ENCODE assay signal across 10 cellular contexts in genomic region chr11:12318791-12319733, GRCh38. TPM values are rescaled to one million over a fixed set of nuclear protein-coding genes. Genes with fewer than 3 reads are reported as not detected.
DNase-seq lines count a peak whose midpoint lies in the region; ATAC-seq and TF ChIP-seq lines count a peak whose summit lies in the region.
"Had no signal": no experiment of that assay in that cellular context is flagged by ENCODE, and none has a peak within 500 bp of the region (broad histone marks: within the 10 kb centered on the region; RNA-seq: fewer than 3 reads in every experiment).

No MANE protein-coding gene starts in this region.

- H2AFZ ChIP-seq in OCI-LY7 (ENCODE audit: low read length), result no peak overlapping the region

- H3K79me2 ChIP-seq in OCI-LY7 (ENCODE audit: insufficient read depth, low read depth, low read length), result no peaks in the 10 kb centered on the region

- POLR2A ChIA-PET in OCI-LY7 (lab: Charles Lee), result interaction anchor here (0.7 kb wide), 1 partner anchor 14 kb away, joined by 3 read pairs; no protein-coding TSS in a partner anchor

- CTCF ChIA-PET in OCI-LY7 (lab: Charles Lee; ENCODE audit: unreplicated experiment), result interaction anchor here (0.6 kb wide), 1 partner anchor 79 kb away, joined by 4 read pairs; no protein-coding TSS in a partner anchor

- no peak overlapping the region for H3K4me3 ChIP-seq in OCI-LY7 (ENCODE audit: low read depth, low read length, poor library complexity, severe bottlenecking)
- H3K4me3 ChIP-seq in left lung, result no peak overlapping the region

- no peaks in the 10 kb centered on the region for H3K36me3 ChIP-seq in OCI-LY7 (ENCODE audit: insufficient read depth, low read length)
- no peaks in the 10 kb centered on the region for H3K36me3 ChIP-seq in left lung

- no peak overlapping the region for H3K27ac ChIP-seq in OCI-LY7 (ENCODE audit: low read depth, low read length, poor library complexity, severe bottlenecking)
- H3K27ac ChIP-seq in left lung, result no peak overlapping the region
- H3K27ac ChIP-seq: foreskin keratinocyte had no signal

- H3K9me2 ChIP-seq in OCI-LY7 (ENCODE audit: insufficient read depth, low read length), result no peaks in the 10 kb centered on the region

- intact Hi-C loops in OCI-LY7 (cut with micrococcal nuclease; ENCODE audit: unreplicated experiment) (no loop called here), left lung (cut with DNase I) (no loop called here)

- no peaks in the 10 kb centered on the region for H4K20me1 ChIP-seq in OCI-LY7 (ENCODE audit: insufficient read depth, low read length)

- no peaks in the 10 kb centered on the region for H3K27me3 ChIP-seq in left lung
- H3K27me3 ChIP-seq: foreskin keratinocyte had no signal

- H3K9me3 ChIP-seq in OCI-LY7 (ENCODE audit: low read length) (0 out of 2 replicates have a peak, but pooled peaks cover 3% of the 10 kb centered on the region), left lung (peaks cover 0 to 16% of the 10 kb centered on the region in 2 donors)

- BruUV-seq in OCI-LY7 (replicated peaks; lab: Mats Ljungman, UMichigan), result no TSS peak

- DNase-seq in COR-L47 (lab: John Stamatoyannopoulos, UW) (peak; percentile 95), NCI-H1092 (lab: John Stamatoyannopoulos, UW) (peak; percentile 96), OCI-LY7 (ENCODE audit: low spot score) (peak; percentile 2), left lung (no peak), Kasumi-1 (lab: John Stamatoyannopoulos, UW) (no peak)
- DNase-seq: foreskin keratinocyte had no signal

- peaks cover 6% of the 10 kb centered on the region for H3K4me1 ChIP-seq in OCI-LY7 (ENCODE audit: insufficient read depth, low read length, poor library complexity, severe bottlenecking)
- H3K4me1 ChIP-seq in left lung, result peaks cover 0 to 3% of the 10 kb centered on the region in 2 donors
- H3K4me1 ChIP-seq: foreskin keratinocyte had no signal

- peak; percentile 45 for ATAC-seq in left lung
- no peak for ATAC-seq in GM19395 (IDR thresholded peaks at IDR 0.05; ENCODE audit: unreplicated experiment)
- no peak for ATAC-seq in GM18502 (IDR thresholded peaks at IDR 0.05; ENCODE audit: poor library complexity, unreplicated experiment)
- no peak for ATAC-seq in HG03378 (IDR thresholded peaks at IDR 0.05; ENCODE audit: unreplicated experiment)
- ATAC-seq: foreskin keratinocyte, HCT116 had no signal

- 0 out of 2 replicates have a peak overlapping the region, but pooled peaks have one; percentile 17 for H3K4me2 ChIP-seq in OCI-LY7 (ENCODE audit: low read length)

- TF ChIP-seq CTCF in OCI-LY7 (conservative IDR thresholded peaks at IDR 0.05; ENCODE audit: low read length), result no peak
- no peak for TF ChIP-seq CTCF in left lung (IDR thresholded peaks at IDR 0.05)

RNA-seq across cellular contexts. Expression of gene PARVA, which starts 58.3 kb away (rescaled TPM):
- total RNA-seq in OCI-LY7 (2014; rRNA removed; shearing (Covaris generic)), result not detected in 2 replicates
- not detected in 2 replicates for total RNA-seq in OCI-LY7 (2022)
- 10 to 100 TPM; 70.2 to 85.1 TPM for total RNA-seq in left lung

Comparison
In these comparisons a context has a peak if more than half of its experiments do, and no peak if none do; other contexts are left out.
1. DNase-seq: peak in COR-L47 (single experiment), NCI-H1092 (single experiment) and OCI-LY7 (single experiment); none in left lung (0 of 2) and Kasumi-1 (0 of 2).
2. RNA of gene PARVA, which starts 58.3 kb away (total RNA-seq): 70.2 to 85.1 TPM in left lung; not detected in OCI-LY7; every median in the first group is over 10 times any median in the second.